2 cellular contexts compared by ENCODE assay signal in genomic region chr2:158459161-158460003, GRCh38.
TF ChIP-seq lines count a peak whose summit lies in the region.

No MANE protein-coding gene starts in this region.

TF ChIP-seq in IMR-90, 13 proteins besides CTCF, POLR2A, EP300 and RAD21:
- no peak for TF ChIP-seq USF2 (IDR thresholded peaks at IDR 0.05; ENCODE audit: low read depth, low read length)
TF ChIP-seq in IMR-90: peak in this region for 0.

TF ChIP-seq in K562, 482 proteins besides CTCF, POLR2A, EP300 and RAD21:
- TF ChIP-seq CEBPB (tag; IDR thresholded peaks at IDR 0.05) (0 out of 2 replicates have a peak, but pooled peaks have one; percentile 34), MYNN (IDR thresholded peaks at IDR 0.05) (peak; percentile 63; the same call in 1 of the 2 replicates), MYNN (CRISPR knock-in tag; IDR thresholded peaks at IDR 0.05) (no peak), ZNF766 (CRISPR knock-in tag; conservative IDR thresholded peaks at IDR 0.05) (peak; percentile 81), TFAP4 (CRISPR knock-in tag; IDR thresholded peaks at IDR 0.05; ENCODE audit: borderline replicate concordance) (no peak), TAF15 (IDR thresholded peaks at IDR 0.05; ENCODE audit: low read depth, low read length) (no peak)
TF ChIP-seq in K562: peak in this region for 3.
